In the genomic region with DNA sequence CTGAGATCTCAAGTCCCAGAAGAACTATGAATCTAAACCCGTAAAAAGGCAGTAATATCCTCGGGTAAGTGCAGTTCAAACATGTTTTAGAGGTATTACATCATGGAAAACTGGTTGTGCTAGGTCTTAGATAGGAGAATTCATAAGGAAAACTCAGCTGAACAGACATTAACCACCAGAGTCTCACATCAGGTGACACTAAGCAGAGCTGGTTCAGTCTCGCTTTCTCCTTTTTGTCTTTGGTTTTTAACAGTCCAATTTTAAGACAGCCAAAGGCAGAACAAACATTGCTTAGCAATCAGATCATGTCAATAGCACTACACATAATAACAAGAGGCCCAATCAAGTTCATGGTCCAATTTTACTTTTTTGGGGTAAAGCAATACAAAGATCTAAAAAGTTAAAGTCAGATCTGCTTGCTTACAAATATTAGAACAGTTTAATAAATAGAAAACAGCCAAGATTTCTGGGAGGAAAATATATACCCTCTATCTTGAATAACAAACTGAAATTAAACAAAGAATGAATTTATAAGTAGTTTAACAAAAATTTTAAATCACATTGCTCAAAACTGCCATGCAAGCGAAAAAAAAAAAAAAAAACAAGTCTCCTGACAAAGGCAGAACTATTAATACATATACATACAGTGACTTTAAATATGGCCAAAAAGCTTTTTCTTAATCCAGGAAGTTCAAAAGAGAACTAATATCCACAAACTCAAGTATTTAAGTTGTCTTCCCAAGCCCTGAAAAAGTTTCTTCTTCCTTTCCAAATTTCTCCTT, we compare ENCODE assay signal across 1 cellular context.
TF ChIP-seq lines count a peak whose summit lies in the region.

No MANE protein-coding gene starts in this region.

TF ChIP-seq in WTC11, 78 proteins besides CTCF, POLR2A, EP300 and RAD21 (continued from another document):
- TF ChIP-seq, protein P1, sequence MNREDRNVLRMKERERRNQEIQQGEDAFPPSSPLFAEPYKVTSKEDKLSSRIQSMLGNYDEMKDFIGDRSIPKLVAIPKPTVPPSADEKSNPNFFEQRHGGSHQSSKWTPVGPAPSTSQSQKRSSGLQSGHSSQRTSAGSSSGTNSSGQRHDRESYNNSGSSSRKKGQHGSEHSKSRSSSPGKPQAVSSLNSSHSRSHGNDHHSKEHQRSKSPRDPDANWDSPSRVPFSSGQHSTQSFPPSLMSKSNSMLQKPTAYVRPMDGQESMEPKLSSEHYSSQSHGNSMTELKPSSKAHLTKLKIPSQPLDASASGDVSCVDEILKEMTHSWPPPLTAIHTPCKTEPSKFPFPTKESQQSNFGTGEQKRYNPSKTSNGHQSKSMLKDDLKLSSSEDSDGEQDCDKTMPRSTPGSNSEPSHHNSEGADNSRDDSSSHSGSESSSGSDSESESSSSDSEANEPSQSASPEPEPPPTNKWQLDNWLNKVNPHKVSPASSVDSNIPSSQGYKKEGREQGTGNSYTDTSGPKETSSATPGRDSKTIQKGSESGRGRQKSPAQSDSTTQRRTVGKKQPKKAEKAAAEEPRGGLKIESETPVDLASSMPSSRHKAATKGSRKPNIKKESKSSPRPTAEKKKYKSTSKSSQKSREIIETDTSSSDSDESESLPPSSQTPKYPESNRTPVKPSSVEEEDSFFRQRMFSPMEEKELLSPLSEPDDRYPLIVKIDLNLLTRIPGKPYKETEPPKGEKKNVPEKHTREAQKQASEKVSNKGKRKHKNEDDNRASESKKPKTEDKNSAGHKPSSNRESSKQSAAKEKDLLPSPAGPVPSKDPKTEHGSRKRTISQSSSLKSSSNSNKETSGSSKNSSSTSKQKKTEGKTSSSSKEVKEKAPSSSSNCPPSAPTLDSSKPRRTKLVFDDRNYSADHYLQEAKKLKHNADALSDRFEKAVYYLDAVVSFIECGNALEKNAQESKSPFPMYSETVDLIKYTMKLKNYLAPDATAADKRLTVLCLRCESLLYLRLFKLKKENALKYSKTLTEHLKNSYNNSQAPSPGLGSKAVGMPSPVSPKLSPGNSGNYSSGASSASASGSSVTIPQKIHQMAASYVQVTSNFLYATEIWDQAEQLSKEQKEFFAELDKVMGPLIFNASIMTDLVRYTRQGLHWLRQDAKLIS (CRISPR knock-in tag; IDR thresholded peaks at IDR 0.05; ENCODE audit: borderline replicate concordance): no peak
- TF ChIP-seq, protein P2, sequence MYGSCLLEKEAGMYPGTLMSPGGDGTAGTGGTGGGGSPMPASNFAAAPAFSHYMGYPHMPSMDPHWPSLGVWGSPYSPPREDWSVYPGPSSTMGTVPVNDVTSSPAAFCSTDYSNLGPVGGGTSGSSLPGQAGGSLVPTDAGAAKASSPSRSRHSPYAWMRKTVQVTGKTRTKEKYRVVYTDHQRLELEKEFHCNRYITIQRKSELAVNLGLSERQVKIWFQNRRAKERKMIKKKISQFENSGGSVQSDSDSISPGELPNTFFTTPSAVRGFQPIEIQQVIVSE (CRISPR knock-in tag; IDR thresholded peaks at IDR 0.05; ENCODE audit: borderline replicate concordance): no peak
- TF ChIP-seq SP1 (CRISPR knock-in tag; conservative IDR thresholded peaks at IDR 0.05): no peak
- no peak for TF ChIP-seq FOXJ3 (CRISPR knock-in tag; IDR thresholded peaks at IDR 0.05; ENCODE audit: borderline replicate concordance)
- TF ChIP-seq NR2C2 (CRISPR knock-in tag; IDR thresholded peaks at IDR 0.05): no peak
- TF ChIP-seq GABPB1 (CRISPR knock-in tag; IDR thresholded peaks at IDR 0.05): no peak
- TF ChIP-seq, protein P3, sequence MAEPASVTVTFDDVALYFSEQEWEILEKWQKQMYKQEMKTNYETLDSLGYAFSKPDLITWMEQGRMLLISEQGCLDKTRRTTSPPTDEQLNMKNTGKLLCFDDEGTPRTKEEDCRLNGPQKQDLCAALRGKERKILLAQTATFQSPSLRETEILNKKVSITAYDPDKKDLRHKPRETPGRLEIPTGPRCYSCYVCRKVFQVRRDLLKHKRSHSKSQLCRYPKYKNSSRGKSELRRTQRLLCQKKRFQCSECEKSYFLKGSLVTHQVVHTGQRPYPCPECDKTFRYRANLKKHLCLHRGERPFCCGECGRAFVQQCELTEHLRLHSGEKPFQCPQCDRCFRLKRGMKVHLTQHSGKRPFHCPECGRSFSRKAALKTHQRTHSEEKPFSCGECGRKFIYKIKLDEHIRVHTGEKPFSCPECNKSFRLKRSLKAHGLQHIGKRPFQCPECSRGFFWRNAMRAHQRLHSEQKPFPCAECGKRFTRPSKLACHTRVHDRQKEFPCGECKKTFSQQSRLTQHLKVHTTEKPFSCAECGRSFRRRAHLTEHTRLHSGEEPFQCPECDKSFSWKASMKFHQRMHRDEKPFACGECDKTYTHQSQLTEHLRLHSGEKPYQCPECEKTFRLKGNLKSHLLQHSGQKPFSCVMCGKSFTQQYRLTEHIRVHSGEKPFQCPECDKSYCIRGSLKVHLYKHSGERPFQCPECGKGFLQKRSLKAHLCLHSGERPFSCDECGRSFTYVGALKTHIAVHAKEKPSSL (CRISPR knock-in tag; conservative IDR thresholded peaks at IDR 0.05): no peak
- no peak for TF ChIP-seq ZNF416 (CRISPR knock-in tag; IDR thresholded peaks at IDR 0.05)
- no peak for TF ChIP-seq EMX1 (CRISPR knock-in tag; IDR thresholded peaks at IDR 0.05)
- no peak for TF ChIP-seq TEAD1 (CRISPR knock-in tag; IDR thresholded peaks at IDR 0.05)
- TF ChIP-seq, protein P4, sequence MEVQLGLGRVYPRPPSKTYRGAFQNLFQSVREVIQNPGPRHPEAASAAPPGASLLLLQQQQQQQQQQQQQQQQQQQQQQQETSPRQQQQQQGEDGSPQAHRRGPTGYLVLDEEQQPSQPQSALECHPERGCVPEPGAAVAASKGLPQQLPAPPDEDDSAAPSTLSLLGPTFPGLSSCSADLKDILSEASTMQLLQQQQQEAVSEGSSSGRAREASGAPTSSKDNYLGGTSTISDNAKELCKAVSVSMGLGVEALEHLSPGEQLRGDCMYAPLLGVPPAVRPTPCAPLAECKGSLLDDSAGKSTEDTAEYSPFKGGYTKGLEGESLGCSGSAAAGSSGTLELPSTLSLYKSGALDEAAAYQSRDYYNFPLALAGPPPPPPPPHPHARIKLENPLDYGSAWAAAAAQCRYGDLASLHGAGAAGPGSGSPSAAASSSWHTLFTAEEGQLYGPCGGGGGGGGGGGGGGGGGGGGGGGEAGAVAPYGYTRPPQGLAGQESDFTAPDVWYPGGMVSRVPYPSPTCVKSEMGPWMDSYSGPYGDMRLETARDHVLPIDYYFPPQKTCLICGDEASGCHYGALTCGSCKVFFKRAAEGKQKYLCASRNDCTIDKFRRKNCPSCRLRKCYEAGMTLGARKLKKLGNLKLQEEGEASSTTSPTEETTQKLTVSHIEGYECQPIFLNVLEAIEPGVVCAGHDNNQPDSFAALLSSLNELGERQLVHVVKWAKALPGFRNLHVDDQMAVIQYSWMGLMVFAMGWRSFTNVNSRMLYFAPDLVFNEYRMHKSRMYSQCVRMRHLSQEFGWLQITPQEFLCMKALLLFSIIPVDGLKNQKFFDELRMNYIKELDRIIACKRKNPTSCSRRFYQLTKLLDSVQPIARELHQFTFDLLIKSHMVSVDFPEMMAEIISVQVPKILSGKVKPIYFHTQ (CRISPR knock-in tag; IDR thresholded peaks at IDR 0.05): no peak
- TF ChIP-seq NFYB (CRISPR knock-in tag; conservative IDR thresholded peaks at IDR 0.05; ENCODE audit: low read depth): no peak
- TF ChIP-seq, protein P5, sequence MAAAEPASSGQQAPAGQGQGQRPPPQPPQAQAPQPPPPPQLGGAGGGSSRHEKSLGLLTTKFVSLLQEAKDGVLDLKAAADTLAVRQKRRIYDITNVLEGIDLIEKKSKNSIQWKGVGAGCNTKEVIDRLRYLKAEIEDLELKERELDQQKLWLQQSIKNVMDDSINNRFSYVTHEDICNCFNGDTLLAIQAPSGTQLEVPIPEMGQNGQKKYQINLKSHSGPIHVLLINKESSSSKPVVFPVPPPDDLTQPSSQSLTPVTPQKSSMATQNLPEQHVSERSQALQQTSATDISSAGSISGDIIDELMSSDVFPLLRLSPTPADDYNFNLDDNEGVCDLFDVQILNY (CRISPR knock-in tag; IDR thresholded peaks at IDR 0.05): no peak
- TF ChIP-seq, protein P6, sequence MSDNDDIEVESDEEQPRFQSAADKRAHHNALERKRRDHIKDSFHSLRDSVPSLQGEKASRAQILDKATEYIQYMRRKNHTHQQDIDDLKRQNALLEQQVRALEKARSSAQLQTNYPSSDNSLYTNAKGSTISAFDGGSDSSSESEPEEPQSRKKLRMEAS (CRISPR knock-in tag; IDR thresholded peaks at IDR 0.05): no peak
- TF ChIP-seq, protein P7, sequence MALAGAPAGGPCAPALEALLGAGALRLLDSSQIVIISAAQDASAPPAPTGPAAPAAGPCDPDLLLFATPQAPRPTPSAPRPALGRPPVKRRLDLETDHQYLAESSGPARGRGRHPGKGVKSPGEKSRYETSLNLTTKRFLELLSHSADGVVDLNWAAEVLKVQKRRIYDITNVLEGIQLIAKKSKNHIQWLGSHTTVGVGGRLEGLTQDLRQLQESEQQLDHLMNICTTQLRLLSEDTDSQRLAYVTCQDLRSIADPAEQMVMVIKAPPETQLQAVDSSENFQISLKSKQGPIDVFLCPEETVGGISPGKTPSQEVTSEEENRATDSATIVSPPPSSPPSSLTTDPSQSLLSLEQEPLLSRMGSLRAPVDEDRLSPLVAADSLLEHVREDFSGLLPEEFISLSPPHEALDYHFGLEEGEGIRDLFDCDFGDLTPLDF (CRISPR knock-in tag; IDR thresholded peaks at IDR 0.05): no peak
- no peak for TF ChIP-seq ZBTB21 (CRISPR knock-in tag; IDR thresholded peaks at IDR 0.05; ENCODE audit: borderline replicate concordance)
TF ChIP-seq in WTC11: peak in this region for 0.
